Comparison of ENCODE assay signal across 7 cellular contexts in the genomic region with DNA sequence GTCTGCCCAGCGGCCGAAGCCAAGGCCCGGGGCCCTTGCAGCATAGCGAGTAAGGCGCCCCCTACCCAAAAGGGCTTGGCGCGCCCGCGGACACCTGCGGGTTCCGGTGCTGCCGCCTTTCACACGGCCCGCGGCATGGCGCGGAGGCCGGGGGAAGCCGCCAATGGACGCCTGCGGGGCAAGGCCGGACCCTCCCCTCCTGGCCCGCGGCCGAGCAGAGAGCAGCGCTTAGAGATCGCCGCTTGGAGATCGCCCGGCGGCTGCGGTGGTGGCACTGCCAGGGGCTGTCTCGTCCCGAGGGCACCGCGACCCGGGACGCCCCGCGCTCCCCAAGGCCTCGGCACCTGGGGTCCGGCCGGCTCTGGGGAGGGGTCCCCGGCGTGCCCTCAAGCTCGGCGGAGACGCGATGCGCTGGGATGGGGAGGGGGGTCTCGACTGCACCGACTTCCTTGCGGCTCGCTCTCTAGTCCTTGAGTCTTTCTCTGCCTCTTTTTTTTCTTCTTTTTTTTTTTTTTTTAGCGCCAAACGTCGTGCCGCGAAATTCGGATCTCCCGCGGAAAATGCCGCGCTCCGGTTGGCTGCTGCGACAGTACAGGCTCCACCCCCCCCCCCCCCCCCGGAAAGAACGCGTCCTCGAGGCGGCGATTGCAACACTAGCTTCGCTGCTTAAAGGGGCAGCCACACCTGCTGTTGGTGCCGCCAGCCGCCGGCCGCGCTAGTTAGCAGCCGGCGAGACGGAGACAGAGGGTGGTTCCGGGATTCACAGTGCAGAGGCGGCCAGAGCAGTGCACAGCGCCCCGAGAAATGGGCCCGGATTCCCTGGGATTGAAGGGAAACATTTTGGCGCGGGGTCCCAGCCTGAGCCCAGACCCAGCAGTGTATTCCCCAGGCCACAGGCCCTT. TPM values are rescaled to one million over a fixed set of nuclear protein-coding genes. Genes with fewer than 3 reads are reported as not detected.
DNase-seq lines count a peak whose midpoint lies in the region; ATAC-seq, FAIRE-seq and TF ChIP-seq lines count a peak whose summit lies in the region.

A gene with protein sequence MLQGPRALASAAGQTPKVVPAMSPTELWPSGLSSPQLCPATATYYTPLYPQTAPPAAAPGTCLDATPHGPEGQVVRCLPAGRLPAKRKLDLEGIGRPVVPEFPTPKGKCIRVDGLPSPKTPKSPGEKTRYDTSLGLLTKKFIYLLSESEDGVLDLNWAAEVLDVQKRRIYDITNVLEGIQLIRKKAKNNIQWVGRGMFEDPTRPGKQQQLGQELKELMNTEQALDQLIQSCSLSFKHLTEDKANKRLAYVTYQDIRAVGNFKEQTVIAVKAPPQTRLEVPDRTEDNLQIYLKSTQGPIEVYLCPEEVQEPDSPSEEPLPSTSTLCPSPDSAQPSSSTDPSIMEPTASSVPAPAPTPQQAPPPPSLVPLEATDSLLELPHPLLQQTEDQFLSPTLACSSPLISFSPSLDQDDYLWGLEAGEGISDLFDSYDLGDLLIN (minus strand): TSS at position 484 of the 902 bp plus-strand sequence. CDS start 440 bp downstream, at position 44.

- peak in 1 of 2 donors; percentile 42 for TF ChIP-seq RAD21 in liver (IDR thresholded peaks at IDR 0.05)

- no peaks in the 10 kb centered on the region for H3K9me3 ChIP-seq in liver (ENCODE audit: control insufficient read depth in 4 of 4, low read length in 3 of 4)

- TF ChIP-seq CTCF in liver (IDR thresholded peaks at IDR 0.05; ENCODE audit: low read depth, low read length, missing input control) = no peak

- H3K27ac ChIP-seq in liver (ENCODE audit: low read depth in 1 of 2, low read length in 2 of 2) = no peak within 1 kb of the TSS

- FAIRE-seq in GM18507 (lab: Jason Lieb, UNC) = peak; percentile 53

- H3K4me3 Mint-ChIP-seq in activated CD4-positive, alpha-beta T cell treated with anti-CD3 and anti-CD28 coated beads, Interleukin-2, amount 10 ng/mL, durations not matched to agents 7 days and 5 days = peak within 1 kb of the TSS; percentile 98

- H3K9ac ChIP-seq in liver (ENCODE audit: low read depth in 1 of 2, low read length in 2 of 2) = no peak within 1 kb of the TSS

- POLR2A ChIA-PET in activated CD4-positive, alpha-beta T cell treated with anti-CD3 and anti-CD28 coated beads, Interleukin-2, amount 10 ng/mL, durations not matched to agents 7 days and 5 days (lab: Charles Lee) = interaction anchor here (0.5 to 1.0 kb wide), 3 partner anchors 8 to 189 kb away, joined by 4 to 7 read pairs (median 4); no protein-coding TSS in a partner anchor

- no peaks in the 10 kb centered on the region for H3K27me3 Mint-ChIP-seq in activated CD4-positive, alpha-beta T cell treated with anti-CD3 and anti-CD28 coated beads, Interleukin-2, amount 10 ng/mL, durations not matched to agents 7 days and 5 days

- CTCF ChIA-PET in activated CD4-positive, alpha-beta T cell treated with anti-CD3 and anti-CD28 coated beads, Interleukin-2, amount 10 ng/mL, durations not matched to agents 7 days and 5 days (lab: Charles Lee) = interaction anchor here (0.6 to 10.9 kb wide), 9 partner anchors 9 to 107 kb away, joined by 3 to 101 read pairs (median 4); no protein-coding TSS in a partner anchor

- H3K27ac Mint-ChIP-seq in activated CD4-positive, alpha-beta T cell treated with anti-CD3 and anti-CD28 coated beads, Interleukin-2, amount 10 ng/mL, durations not matched to agents 7 days and 5 days = peak within 1 kb of the TSS; percentile 95

- H3K4me3 ChIP-seq in liver (ENCODE audit: low read depth in 1 of 3, low read length in 3 of 3) = peak within 1 kb of the TSS in 2 of 3 donors; percentile 18 to 49

- H3K4me1 ChIP-seq in liver (ENCODE audit: control insufficient read depth in 4 of 4, insufficient read depth in 4 of 4, low read length in 3 of 4) = peaks cover 12 to 18% (median 14%) of the 10 kb centered on the region in 4 donors

- no peaks in the 10 kb centered on the region for H3K36me3 ChIP-seq in liver (ENCODE audit: control insufficient read depth in 4 of 4, insufficient read depth in 3 of 4, low read depth in 1 of 4, low read length in 3 of 4)

- peak; percentile 54 for ATAC-seq in HG03354 (IDR thresholded peaks at IDR 0.05; ENCODE audit: poor library complexity, severe bottlenecking, unreplicated experiment)

- WGBS in liver = under 1% methylated on average over 88 of the region's 88 CpGs

- no peaks in the 10 kb centered on the region for H3K9me3 Mint-ChIP-seq in activated CD4-positive, alpha-beta T cell treated with anti-CD3 and anti-CD28 coated beads, Interleukin-2, amount 10 ng/mL, durations not matched to agents 7 days and 5 days

- H3K4me1 Mint-ChIP-seq in activated CD4-positive, alpha-beta T cell treated with anti-CD3 and anti-CD28 coated beads, Interleukin-2, amount 10 ng/mL, durations not matched to agents 7 days and 5 days = peaks cover 76% of the 10 kb centered on the region

- H3K27me3 ChIP-seq in liver (ENCODE audit: control insufficient read depth in 4 of 4, insufficient read depth in 4 of 4, low read length in 3 of 4) = no peaks in the 10 kb centered on the region

- DNase-seq in GM18507 (ENCODE audit: extremely low spot score, insufficient read length, low read depth) = peak; percentile 78
- DNase-seq in NCI-H526 (lab: John Stamatoyannopoulos, UW) = peak; percentile 70 to 93
- DNase-seq in activated CD4-positive, alpha-beta T cell treated with anti-CD3 and anti-CD28 coated beads, Interleukin-2, amount 10 ng/mL, durations not matched to agents 7 days and 5 days = peak; percentile 88
- peak; percentile 60 for DNase-seq in dedifferentiated amniotic fluid mesenchymal stem cell (ENCODE audit: extremely low spot score)
- DNase-seq in stimulated activated CD4-positive, alpha-beta T cell treated with anti-CD3 and anti-CD28 coated beads, Interleukin-4, amount 100 ng/mL, for 1 hour = peak; percentile 76

- H3K36me3 Mint-ChIP-seq in activated CD4-positive, alpha-beta T cell treated with anti-CD3 and anti-CD28 coated beads, Interleukin-2, amount 10 ng/mL, durations not matched to agents 7 days and 5 days (ENCODE audit: low read depth) = peaks cover 41% of the 10 kb centered on the region

TF ChIP-seq in liver, 16 proteins besides CTCF, POLR2A, EP300 and RAD21:
- TF ChIP-seq TAF1 (conservative IDR thresholded peaks at IDR 0.05) = no peak
- no peak for TF ChIP-seq SP1 (IDR thresholded peaks at IDR 0.05)
- no peak for TF ChIP-seq RXRA (IDR thresholded peaks at IDR 0.05)
- TF ChIP-seq HNF4A (conservative IDR thresholded peaks at IDR 0.05) = no peak
- no peak for TF ChIP-seq EGR1 (IDR thresholded peaks at IDR 0.05; ENCODE audit: low read depth in 2 of 2)
- TF ChIP-seq MAX (IDR thresholded peaks at IDR 0.05) = peak; percentile 80
- TF ChIP-seq, protein P1, sequence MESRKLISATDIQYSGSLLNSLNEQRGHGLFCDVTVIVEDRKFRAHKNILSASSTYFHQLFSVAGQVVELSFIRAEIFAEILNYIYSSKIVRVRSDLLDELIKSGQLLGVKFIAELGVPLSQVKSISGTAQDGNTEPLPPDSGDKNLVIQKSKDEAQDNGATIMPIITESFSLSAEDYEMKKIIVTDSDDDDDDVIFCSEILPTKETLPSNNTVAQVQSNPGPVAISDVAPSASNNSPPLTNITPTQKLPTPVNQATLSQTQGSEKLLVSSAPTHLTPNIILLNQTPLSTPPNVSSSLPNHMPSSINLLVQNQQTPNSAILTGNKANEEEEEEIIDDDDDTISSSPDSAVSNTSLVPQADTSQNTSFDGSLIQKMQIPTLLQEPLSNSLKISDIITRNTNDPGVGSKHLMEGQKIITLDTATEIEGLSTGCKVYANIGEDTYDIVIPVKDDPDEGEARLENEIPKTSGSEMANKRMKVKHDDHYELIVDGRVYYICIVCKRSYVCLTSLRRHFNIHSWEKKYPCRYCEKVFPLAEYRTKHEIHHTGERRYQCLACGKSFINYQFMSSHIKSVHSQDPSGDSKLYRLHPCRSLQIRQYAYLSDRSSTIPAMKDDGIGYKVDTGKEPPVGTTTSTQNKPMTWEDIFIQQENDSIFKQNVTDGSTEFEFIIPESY (IDR thresholded peaks at IDR 0.05) = no peak
- peak in 1 of 2 donors; percentile 48 for TF ChIP-seq GABPA (IDR thresholded peaks at IDR 0.05 in 1 of 2, conservative IDR thresholded peaks at IDR 0.05 in 1 of 2)

RNA-seq across cellular contexts. Expression of the gene that starts here (rescaled TPM):
- total RNA-seq in activated CD4-positive, alpha-beta T cell treated with anti-CD3 and anti-CD28 coated beads, Interleukin-2, amount 10 ng/mL, durations not matched to agents 7 days and 5 days = 100 to 1,000 TPM; 107 to 112 TPM
- total RNA-seq in liver = 10 to 100 TPM in 1 of 2 donors, under 1 TPM in 1; 0.08 to 79.9 TPM
- polyA plus RNA-seq in liver = under 1 TPM; 0.36 to 0.53 TPM
